In the genomic region with DNA sequence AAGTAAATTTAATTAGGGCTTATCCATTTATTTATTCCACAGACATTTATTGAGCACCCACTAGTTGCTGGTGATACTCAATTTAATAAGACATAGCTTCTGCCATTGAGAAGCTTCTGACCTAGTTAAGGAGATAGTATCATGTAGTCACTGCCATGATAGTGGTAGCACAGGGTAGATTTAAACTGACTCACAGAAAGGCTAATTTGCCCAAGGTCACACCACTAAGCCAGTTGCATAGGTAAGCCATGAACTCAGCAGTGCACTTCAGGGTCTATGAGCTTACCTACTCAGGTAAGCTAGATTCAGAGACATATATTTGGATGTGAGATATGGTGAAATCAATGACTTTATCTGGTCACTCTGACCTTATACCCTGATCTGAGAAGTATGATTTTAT, we compare ENCODE assay signal across 23 cellular contexts.
"Had no signal": no experiment of that assay in that cellular context is flagged by ENCODE, and none has a peak within 500 bp of the region (broad histone marks: within the 10 kb centered on the region; RNA-seq: fewer than 3 reads in every experiment).

No MANE protein-coding gene starts in this region.

- FAIRE-seq: urothelium cell line had no signal

- H3K36me3 ChIP-seq: heart left ventricle, spleen, stomach, thoracic aorta had no signal

- H3K27ac ChIP-seq: dorsolateral prefrontal cortex, heart left ventricle, spleen, stomach, thoracic aorta had no signal

- H3K9me3 ChIP-seq: spleen, stomach, thoracic aorta had no signal

- DNase-seq: cortex of kidney; dorsolateral prefrontal cortex; effector CD8-positive, alpha-beta T cell; foreskin melanocyte; heart left ventricle; hippocampal formation; left colon; left ventricle myocardium superior; mesenchymal stem cell; midbrain; nephron progenitor cell; posterior cingulate gyrus; spleen; stimulated activated CD4-positive, alpha-beta T cell treated with anti-CD3 and anti-CD28 coated beads, Interleukin-1b, Interleukin-23, amount 100 ng/mL, for 48 hours; stimulated activated CD4-positive, alpha-beta T cell treated with anti-CD3 and anti-CD28 coated beads, Interleukin-4, amount 100 ng/mL, for 24 hours; stimulated activated naive CD4-positive, alpha-beta T cell; stomach; substantia nigra had no signal

- H3K27me3 ChIP-seq: spleen, stomach had no signal

- H3K4me3 Mint-ChIP-seq: nephron progenitor cell, type B pancreatic cell had no signal

- H3K4me3 ChIP-seq: dorsolateral prefrontal cortex, heart left ventricle, lung, spleen, stomach, thoracic aorta had no signal

- ATAC-seq: heart left ventricle, left colon, left ventricle myocardium superior, sciatic nerve had no signal

- H3K27me3 Mint-ChIP-seq: type B pancreatic cell had no signal

- H3K27ac Mint-ChIP-seq: nephron progenitor cell, type B pancreatic cell had no signal
